Comparison of ENCODE assay signal across 8 cellular contexts in genomic region chr13:75635621-75636338, GRCh38. TPM values are rescaled to one million over a fixed set of nuclear protein-coding genes. Genes with fewer than 3 reads are reported as not detected.
DNase-seq lines count a peak whose midpoint lies in the region; ATAC-seq, FAIRE-seq and TF ChIP-seq lines count a peak whose summit lies in the region.

TSS of gene LMO7 (plus strand) at chr13:75636330. CDS start at chr13:75636658, 328 bp downstream.

- H3K4me1 ChIP-seq in DND-41 (ENCODE audit: insufficient read depth, low read length) (peaks cover 14% of the 10 kb centered on the region), mammary epithelial cell (ENCODE audit: insufficient read depth, low read length) (peaks cover 28% of the 10 kb centered on the region), kidney (ENCODE audit: control insufficient read depth in 1 of 2, insufficient read depth in 1 of 2, low read depth in 1 of 2, low read length in 2 of 2) (peaks cover 8 to 9% of the 10 kb centered on the region in 2 donors)

- TF ChIP-seq CTCF in DND-41 (IDR thresholded peaks at IDR 0.05; ENCODE audit: borderline replicate concordance, extremely low read depth, low read length, poor library complexity, severe bottlenecking) (no peak), mammary epithelial cell (conservative IDR thresholded peaks at IDR 0.05 in 1 of 2, IDR thresholded peaks at IDR 0.05 in 1 of 2; ENCODE audit: extremely low read depth in 1 of 2, insufficient read depth in 1 of 2, low read depth in 1 of 2, low read length in 2 of 2) (no peak), kidney (IDR thresholded peaks at IDR 0.05; ENCODE audit: borderline replicate concordance, extremely low read depth, insufficient read depth) (no peak)

- dilution Hi-C loops in mammary epithelial cell (cut with HindIII; ENCODE audit: low sequenced_read_pairs): no loop called here

- BruUV-seq in mammary epithelial cell (replicated peaks; lab: Mats Ljungman, UMichigan): no TSS peak

- no peaks in the 10 kb centered on the region for H4K20me1 ChIP-seq in DND-41 (ENCODE audit: insufficient read depth, low read length)
- H4K20me1 ChIP-seq in mammary epithelial cell (ENCODE audit: insufficient read depth, low read length): no peaks in the 10 kb centered on the region

- DNase-seq in DND-41 (peak; percentile 47), HK-2 (ENCODE audit: unreplicated experiment) (peak; percentile 70), T1000 (lab: John Stamatoyannopoulos, UW) (peak; percentile 24), mammary epithelial cell (peak; percentile 27), kidney (peak; percentile 93), NK-92 (lab: John Stamatoyannopoulos, UW; ENCODE audit: unreplicated experiment) (no peak)
- DNase-seq in stimulated activated CD4-positive, alpha-beta T cell treated with anti-CD3 and anti-CD28 coated beads, Interleukin-1b, Interleukin-23, amount 100 ng/mL, for 4 hours (ENCODE audit: low read depth in 2 of 2): peak; percentile 11 to 28

- CTCF ChIA-PET in mammary epithelial cell (lab: Charles Lee; ENCODE audit: low non-redundant PET): no interaction called here

- H3K27me3 ChIP-seq in DND-41 (ENCODE audit: insufficient read depth, low read length, poor library complexity) (no peaks in the 10 kb centered on the region), mammary epithelial cell (ENCODE audit: insufficient read depth, low read length) (no peaks in the 10 kb centered on the region)

- H3K27ac ChIP-seq in DND-41 (ENCODE audit: low read length): peak within 1 kb of the TSS; percentile 38; the same call in 1 of the 2 replicates
- H3K27ac ChIP-seq in mammary epithelial cell (ENCODE audit: insufficient read depth, low read depth, low read length): no peak within 1 kb of the TSS
- H3K27ac ChIP-seq in kidney (ENCODE audit: low read depth in 2 of 2, low read length in 2 of 2): peak within 1 kb of the TSS; percentile 72 to 93

- H2AFZ ChIP-seq in DND-41 (ENCODE audit: low read depth, low read length): peak within 1 kb of the TSS; percentile 54
- peak within 1 kb of the TSS; percentile 99 for H2AFZ ChIP-seq in mammary epithelial cell (ENCODE audit: low read depth, low read length)

- no peaks in the 10 kb centered on the region for H3K79me2 ChIP-seq in DND-41 (ENCODE audit: insufficient read depth, low read length)
- H3K79me2 ChIP-seq in mammary epithelial cell (ENCODE audit: insufficient read depth, low read length): no peaks in the 10 kb centered on the region

- in situ Hi-C loops in mammary epithelial cell (cut with MboI; ENCODE audit: low sequenced_read_pairs in 2 of 2): no loop called here

- no peak for FAIRE-seq in kidney (lab: Jason Lieb, UNC)

- H3K9ac ChIP-seq in DND-41 (ENCODE audit: low read depth, low read length) (peak within 1 kb of the TSS; percentile 45), mammary epithelial cell (ENCODE audit: insufficient read depth, low read length) (peak within 1 kb of the TSS; percentile 51), kidney (ENCODE audit: low read length in 2 of 2) (peak within 1 kb of the TSS; percentile 80 to 83)

- WGBS in mammary epithelial cell (ENCODE audit: low coverage, missing lambda C conversion rate): 0% methylated on average over 2 of the region's 86 CpGs

- intact Hi-C loops in mammary epithelial cell (cut with micrococcal nuclease) (no loop called here), kidney (cut with DNase I) (no loop called here)

- H3K4me3 ChIP-seq in DND-41 (ENCODE audit: low read depth in 1 of 2, low read length in 2 of 2) (peak within 1 kb of the TSS in 1 of 2 experiments; percentile 59; a peak in 2 of 4 replicates), mammary epithelial cell (replicated peaks in 1 of 3; ENCODE audit: insufficient read depth in 1 of 3, low read depth in 2 of 3, low read length in 3 of 3) (peak within 1 kb of the TSS; percentile 66 to 85 (median 82)), kidney (ENCODE audit: low read length in 2 of 2) (peak within 1 kb of the TSS; percentile 88 to 92)

- H3K4me2 ChIP-seq in DND-41 (ENCODE audit: insufficient read depth, low read length) (peak within 1 kb of the TSS; percentile 67), mammary epithelial cell (ENCODE audit: insufficient read depth, low read depth, low read length) (peak within 1 kb of the TSS; percentile 96)

- ATAC-seq in DND-41 (ENCODE audit: insufficient read depth, low read depth) (peak; percentile 76), GM21390 (IDR thresholded peaks at IDR 0.05; ENCODE audit: unreplicated experiment) (peak; percentile 65)

- H3K36me3 ChIP-seq in DND-41 (ENCODE audit: insufficient read depth, low read length): no peaks in the 10 kb centered on the region
- H3K36me3 ChIP-seq in mammary epithelial cell (ENCODE audit: insufficient read depth, low read length): no peaks in the 10 kb centered on the region
- no peaks in the 10 kb centered on the region for H3K36me3 ChIP-seq in kidney (ENCODE audit: control insufficient read depth in 1 of 2, insufficient read depth in 2 of 2, low read length in 2 of 2)

- H3K9me3 ChIP-seq in DND-41 (ENCODE audit: insufficient read depth, low read length, severe bottlenecking) (no peaks in the 10 kb centered on the region), mammary epithelial cell (replicated peaks; ENCODE audit: insufficient read depth, low read length) (no peaks in the 10 kb centered on the region), kidney (ENCODE audit: control insufficient read depth in 1 of 2, low read length in 2 of 2) (no peaks in the 10 kb centered on the region)

RNA-seq across cellular contexts. Expression of gene LMO7, which starts in this region (rescaled TPM):
- 10 to 100 TPM; 26.4 to 44.8 TPM for total RNA-seq in mammary epithelial cell
- polyA plus RNA-seq in mammary epithelial cell: 7.1 TPM
- 53.8 TPM for polyA minus RNA-seq in mammary epithelial cell
- 138 TPM for total RNA-seq in kidney
- polyA plus RNA-seq in kidney (ENCODE audit: insufficient read depth, low read depth, low replicate concordance): 44.0 TPM
